ENCODE assay signal across 8 cellular contexts in genomic region chr1:26278835-26279597, GRCh38. TPM values are rescaled to one million over a fixed set of nuclear protein-coding genes. Genes with fewer than 3 reads are reported as not detected.
A peak's percentile ranks its signal among the peaks of the same experiment; 100 is the strongest.
DNase-seq lines count a peak whose midpoint lies in the region; ATAC-seq and TF ChIP-seq lines count a peak whose summit lies in the region.

No MANE protein-coding gene starts in this region.

- no peak overlapping the region for H4K5ac ChIP-seq in H9 (ENCODE audit: insufficient read length, low read depth, low read length)
- no peak overlapping the region for H4K5ac ChIP-seq in mesendoderm (ENCODE audit: low read length)

- H3K27me3 ChIP-seq in H9 (ENCODE audit: insufficient read depth, low read length) = no peaks in the 10 kb centered on the region
- H3K27me3 ChIP-seq in mesendoderm (ENCODE audit: insufficient read depth, low read length, poor library complexity) = no peaks in the 10 kb centered on the region
- peaks cover 0 to 4% (median 0%) of the 10 kb centered on the region in 4 donors for H3K27me3 ChIP-seq in upper lobe of left lung

- peaks cover 46 to 59% (median 56%) of the 10 kb centered on the region in 3 experiments for H3K36me3 Mint-ChIP-seq in H9 (ENCODE audit: insufficient read depth in 1 of 3, low read depth in 3 of 3)

- H3K23me2 ChIP-seq in H9 (ENCODE audit: insufficient read length, low read depth, low read length, poor library complexity, severe bottlenecking) = peaks cover 13% of the 10 kb centered on the region

- H3K4me1 Mint-ChIP-seq in H9 = peaks cover 52 to 54% of the 10 kb centered on the region in 2 experiments

- no peak for TF ChIP-seq EP300 in upper lobe of left lung (IDR thresholded peaks at IDR 0.05)

- H3K4me1 ChIP-seq in H9 (ENCODE audit: insufficient read depth, low read length) = peaks cover 11% of the 10 kb centered on the region; the same call in 1 of the 2 replicates
- peaks cover 13% of the 10 kb centered on the region for H3K4me1 ChIP-seq in mesendoderm (ENCODE audit: control insufficient read depth, low read depth, low read length)
- peaks cover 66 to 84% (median 73%) of the 10 kb centered on the region in 4 donors for H3K4me1 ChIP-seq in upper lobe of left lung

- H3K4me3 ChIP-seq in coronary artery (peak overlapping the region; percentile 98), mesendoderm (ENCODE audit: low read length) (peak overlapping the region; percentile 50), upper lobe of left lung (peak overlapping the region; percentile 68 to 98 (median 92))

- H2BK20ac ChIP-seq in H9 (ENCODE audit: low read depth, low read length, poor library complexity, severe bottlenecking) = no peak overlapping the region

- peak overlapping the region; percentile 76 to 85 for H3K4me3 Mint-ChIP-seq in H9

- H3K36me3 ChIP-seq in mesendoderm (ENCODE audit: control insufficient read depth, insufficient read depth, low read length) = peaks cover 19% of the 10 kb centered on the region
- H3K36me3 ChIP-seq in upper lobe of left lung = peaks cover 0 to 15% (median 9%) of the 10 kb centered on the region in 4 donors

- H3K27me3 Mint-ChIP-seq in H9 (ENCODE audit: low read depth) = no peaks in the 10 kb centered on the region; the same call in 1 of the 2 replicates

- H2BK5ac ChIP-seq in H9 (ENCODE audit: insufficient read length, low read length) (no peak overlapping the region), mesendoderm (ENCODE audit: low read length) (no peak overlapping the region)

- no peak overlapping the region for H2BK12ac ChIP-seq in H9 (ENCODE audit: insufficient read length, low read depth, low read length)

- H3K23ac ChIP-seq in H9 (ENCODE audit: insufficient read length, low read depth, low read length) (no peak overlapping the region), mesendoderm (ENCODE audit: low read length) (no peak overlapping the region)

- no peak overlapping the region for H2BK120ac ChIP-seq in H9 (ENCODE audit: low read depth, low read length, poor library complexity, severe bottlenecking)
- no peak overlapping the region for H2BK120ac ChIP-seq in mesendoderm (ENCODE audit: low read depth, low read length)

- peak in 1 of 2 donors; percentile 33 for ATAC-seq in upper lobe of left lung (ENCODE audit: low FRiP score in 2 of 2)

- H2AK5ac ChIP-seq in H9 (ENCODE audit: insufficient read length, low read length) (no peak overlapping the region), mesendoderm (ENCODE audit: low read length) (no peak overlapping the region)

- H3K79me1 ChIP-seq in H9 (ENCODE audit: insufficient read depth, low read depth, low read length, poor library complexity, severe bottlenecking) (no peaks in the 10 kb centered on the region), mesendoderm (ENCODE audit: low read length) (peaks cover 1% of the 10 kb centered on the region)

- peak overlapping the region; percentile 89 to 93 (median 92); a peak in 5 of 7 replicates for H3K27ac Mint-ChIP-seq in H9

- H3T11ph ChIP-seq in H9 (ENCODE audit: low read length) = no peak overlapping the region

- TF ChIP-seq CTCF in H9 (conservative IDR thresholded peaks at IDR 0.05) = no peak
- no peak for TF ChIP-seq CTCF in coronary artery (IDR thresholded peaks at IDR 0.05)
- no peak for TF ChIP-seq CTCF in upper lobe of left lung (IDR thresholded peaks at IDR 0.05)

- no CpG with 5 or more reads among the region's 9 CpGs for WGBS in H9 (ENCODE audit: extremely low coverage, insufficient read length, low lambda C conversion rate)
- no CpG with 5 or more reads among the region's 9 CpGs for WGBS in mesendoderm (ENCODE audit: extremely low coverage, insufficient coverage, low lambda C conversion rate)
- 40 to 42% methylated on average over 7 to 9 of the region's 9 CpGs for WGBS in upper lobe of left lung, 2 donors

- peaks cover 2% of the 10 kb centered on the region for H4K20me1 ChIP-seq in H9 (ENCODE audit: control insufficient read depth, insufficient read depth, insufficient read length)

- no peak overlapping the region for H3K4ac ChIP-seq in H9 (ENCODE audit: low read depth, low read length)
- no peak overlapping the region for H3K4ac ChIP-seq in mesendoderm (ENCODE audit: low read depth, low read length)

- no peaks in the 10 kb centered on the region for H3K9me3 Mint-ChIP-seq in H9

- H3K56ac ChIP-seq in H9 (ENCODE audit: insufficient read length, low read depth, low read length) (no peak overlapping the region), mesendoderm (ENCODE audit: low read length) (peak overlapping the region; percentile 91)

- TF ChIP-seq POLR2A in upper lobe of left lung (IDR thresholded peaks at IDR 0.05) = peak in 1 of 4 donors; percentile 49

- H3K79me2 ChIP-seq in H9 (ENCODE audit: insufficient read depth, low read length) (no peaks in the 10 kb centered on the region), mesendoderm (ENCODE audit: control insufficient read depth, insufficient read depth, low read length) (no peaks in the 10 kb centered on the region)

- no peak overlapping the region for H4K91ac ChIP-seq in H9 (ENCODE audit: insufficient read length, low read depth, low read length)

- H3K4me2 ChIP-seq in H9 (ENCODE audit: insufficient read depth, insufficient read length, low read length) = peak overlapping the region; percentile 60
- H3K4me2 ChIP-seq in mesendoderm (ENCODE audit: low read length) = peak overlapping the region; percentile 78

- DNase-seq in AG08396 (ENCODE audit: low spot score) (peak; percentile 57), H9 (no peak), SKM-1 (lab: John Stamatoyannopoulos, UW; ENCODE audit: unreplicated experiment) (peak; percentile 52), coronary artery (ENCODE audit: low spot score) (no peak), mesendoderm (no peak), upper lobe of left lung (peak in 1 of 2 donors; percentile 66), NCI-H345 (lab: John Stamatoyannopoulos, UW) (no peak)
- no peak for DNase-seq in effector CD8-positive, alpha-beta T cell (lab: John Stamatoyannopoulos, UW)

- H3K27ac ChIP-seq in H9 (ENCODE audit: insufficient read length, low read depth, low read length) (no peak overlapping the region), coronary artery (peak overlapping the region; percentile 88 to 100), mesendoderm (ENCODE audit: low read depth, low read length) (peak overlapping the region; percentile 5), upper lobe of left lung (peak overlapping the region; percentile 92 to 99 (median 98))

- no peak overlapping the region for H3K14ac ChIP-seq in H9 (ENCODE audit: insufficient read depth, low read length)

- H3K9ac ChIP-seq in H9 (ENCODE audit: extremely low read depth, insufficient read length, low read length) (no peak overlapping the region), mesendoderm (ENCODE audit: low read length) (peak overlapping the region; percentile 70)

- no peaks in the 10 kb centered on the region for H3K9me3 ChIP-seq in H9 (ENCODE audit: control insufficient read depth, low read depth, low read length)
- no peaks in the 10 kb centered on the region for H3K9me3 ChIP-seq in upper lobe of left lung

- H2BK15ac ChIP-seq in H9 (ENCODE audit: low read depth, low read length) = no peak overlapping the region
- H2BK15ac ChIP-seq in mesendoderm (replicated peaks; ENCODE audit: low read depth) = no peak overlapping the region

- no peak overlapping the region for H2AFZ ChIP-seq in H9 (ENCODE audit: low read length)

- H3K18ac ChIP-seq in H9 (ENCODE audit: insufficient read length, low read depth, low read length) = no peak overlapping the region
- no peak overlapping the region for H3K18ac ChIP-seq in mesendoderm (ENCODE audit: low read length)

- H4K8ac ChIP-seq in H9 (replicated peaks; ENCODE audit: insufficient read length, low read depth, low read length) (no peak overlapping the region), mesendoderm (ENCODE audit: low read depth, low read length) (no peak overlapping the region)

RNA-seq across cellular contexts. Expression of gene SH3BGRL3, which starts 0.9 kb away (rescaled TPM):
- total RNA-seq in H9 (2021) (86.2 and 86.3 TPM in 2 replicates), upper lobe of left lung (100 to 1,000 TPM in 4 of 6 donors, 10 to 100 TPM in 2; 39.1 to 271 (median 156) TPM)
- 80.4 TPM for polyA plus RNA-seq in mesendoderm (2013, experiment 1 of 2)
- 79.4 TPM for polyA plus RNA-seq in mesendoderm (2013, experiment 2 of 2)

RNA-seq across cellular contexts. Expression of gene UBXN11, which starts 27.4 kb away (rescaled TPM):
- total RNA-seq in H9 (2021) (13.1 and 13.7 TPM in 2 replicates), upper lobe of left lung (100 to 1,000 TPM in 2 of 6 donors, 10 to 100 TPM in 4; 25.7 to 194 (median 62.5) TPM)
- polyA plus RNA-seq in mesendoderm (2013, experiment 1 of 2) = 6.0 TPM
- polyA plus RNA-seq in mesendoderm (2013, experiment 2 of 2) = 6.4 TPM

RNA-seq across cellular contexts. Expression of gene CD52, which starts 38.7 kb away (rescaled TPM):
- total RNA-seq in H9 (2021) (3.8 and 4.1 TPM in 2 replicates), upper lobe of left lung (100 to 1,000 TPM in 5 of 6 donors, 10 to 100 TPM in 1; 74.4 to 437 (median 172) TPM)
- polyA plus RNA-seq in mesendoderm (2013, experiment 1 of 2) = 6.4 TPM
- polyA plus RNA-seq in mesendoderm (2013, experiment 2 of 2) = 5.3 TPM

RNA-seq across cellular contexts. Expression of gene CEP85, which starts 45.0 kb away (rescaled TPM):
- total RNA-seq in H9 (2021) = 37.9 and 38.6 TPM in 2 replicates
- 20.0 TPM for polyA plus RNA-seq in mesendoderm (2013, experiment 1 of 2)
- polyA plus RNA-seq in mesendoderm (2013, experiment 2 of 2) = 19.8 TPM
- total RNA-seq in upper lobe of left lung = 10 to 100 TPM; 10.1 to 16.8 (median 10.7) TPM

Comparison
In these comparisons a context has a peak if more than half of its experiments do, and no peak if none do; other contexts are left out.
1. DNase-seq: peak in AG08396 (single experiment) and SKM-1 (single experiment); none in H9 (single experiment), coronary artery (single experiment), mesendoderm (single experiment), NCI-H345 (single experiment) and effector CD8-positive, alpha-beta T cell (single experiment).
2. RNA of gene CD52, which starts 38.7 kb away (total RNA-seq): 74.4 to 437 TPM in upper lobe of left lung; 3.8 to 4.1 TPM in H9; every median in the first group is over 10 times any median in the second.
3. Peak in every context shown above with its lines, with median percentiles within 50 percentile points of each other: H3K4me3 ChIP-seq.